In the genomic region with DNA sequence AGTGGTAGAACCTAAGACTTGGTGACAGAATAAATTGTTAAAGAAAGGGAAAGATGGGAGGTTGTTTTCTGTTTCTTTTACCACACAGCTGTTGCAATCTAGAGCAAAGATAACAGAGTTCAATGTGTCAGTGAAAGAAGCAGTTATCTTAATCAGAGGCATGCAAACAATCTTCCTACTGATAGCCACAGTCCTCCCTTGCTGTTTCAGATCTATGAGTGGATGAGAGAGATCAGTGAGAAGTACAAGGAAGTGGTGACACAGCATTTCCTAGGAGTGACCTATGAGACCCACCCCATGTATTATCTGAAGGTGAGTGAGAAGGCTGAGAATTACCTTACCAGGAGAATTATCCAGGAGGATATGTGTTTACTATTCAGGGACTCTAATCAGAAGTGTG, we compare ENCODE assay signal across 18 cellular contexts. TPM values are rescaled to one million over a fixed set of nuclear protein-coding genes. Genes with fewer than 3 reads are reported as not detected.
"Had no signal": no experiment of that assay in that cellular context is flagged by ENCODE, and none has a peak within 500 bp of the region (broad histone marks: within the 10 kb centered on the region; RNA-seq: fewer than 3 reads in every experiment).

No MANE protein-coding gene starts in this region.

- H3K27me3 Mint-ChIP-seq: activated CD4-positive, alpha-beta memory T cell treated with anti-CD3 and anti-CD28 coated beads for 36 hours; activated CD8-positive, alpha-beta memory T cell treated with anti-CD3 and anti-CD28 coated beads, Interleukin-2, amount 10 ng/mL, durations not matched to agents 7 days and 5 days; activated naive CD4-positive, alpha-beta T cell treated with anti-CD3 and anti-CD28 coated beads, Interleukin-2, amount 10 ng/mL, durations not matched to agents 7 days and 5 days; central memory CD8-positive, alpha-beta T cell had no signal

- H3K9me3 ChIP-seq: pancreas, thyroid gland, uterus had no signal

- H3K36me3 ChIP-seq: pancreas, thyroid gland, uterus had no signal

- H3K27me3 ChIP-seq: pancreas, thyroid gland, uterus had no signal

- H3K4me3 ChIP-seq: coronary artery, lung, pancreas, thyroid gland, uterus had no signal

- DNase-seq: activated CD4-positive, alpha-beta memory T cell treated with anti-CD3 and anti-CD28 coated beads for 36 hours; activated CD4-positive, alpha-beta T cell treated with anti-CD3 and anti-CD28 coated beads for 1 hour; activated CD8-positive, alpha-beta memory T cell treated with anti-CD3 and anti-CD28 coated beads, Interleukin-2, amount 10 ng/mL, durations not matched to agents 7 days and 5 days; activated naive CD4-positive, alpha-beta T cell treated with anti-CD3 and anti-CD28 coated beads, Interleukin-2, amount 10 ng/mL, durations not matched to agents 7 days and 5 days; activated T-cell treated with anti-CD3 and anti-CD28 coated beads, Interleukin-2, amount 50 U/mL, for 1 hour; left cardiac atrium; naive B cell; pancreas; stimulated activated CD4-positive, alpha-beta T cell treated with anti-CD3 and anti-CD28 coated beads, Interleukin-2, amount 100 ng/mL, for 48 hours; thyroid gland; uterus had no signal

- H3K4me1 ChIP-seq: foreskin keratinocyte, pancreas, thyroid gland, uterus had no signal

- H3K36me3 Mint-ChIP-seq: activated CD8-positive, alpha-beta memory T cell treated with anti-CD3 and anti-CD28 coated beads, Interleukin-2, amount 10 ng/mL, durations not matched to agents 7 days and 5 days; activated naive CD4-positive, alpha-beta T cell treated with anti-CD3 and anti-CD28 coated beads, Interleukin-2, amount 10 ng/mL, durations not matched to agents 7 days and 5 days had no signal

- H3K4me3 Mint-ChIP-seq: activated CD4-positive, alpha-beta memory T cell treated with anti-CD3 and anti-CD28 coated beads for 36 hours; activated CD8-positive, alpha-beta memory T cell treated with anti-CD3 and anti-CD28 coated beads, Interleukin-2, amount 10 ng/mL, durations not matched to agents 7 days and 5 days; activated naive CD4-positive, alpha-beta T cell treated with anti-CD3 and anti-CD28 coated beads, Interleukin-2, amount 10 ng/mL, durations not matched to agents 7 days and 5 days; central memory CD8-positive, alpha-beta T cell; naive B cell; stimulated activated memory B cell treated with anti-CD40 and anti-IgM and Interleukin-4, amounts not matched to agents 10 μg/mL and 1 μg/mL and 100 μg/mL, for 72 hours had no signal

- ATAC-seq: activated CD8-positive, alpha-beta memory T cell treated with anti-CD3 and anti-CD28 coated beads, Interleukin-2, amount 10 ng/mL, durations not matched to agents 7 days and 5 days; foreskin keratinocyte; pancreas; stimulated activated memory B cell treated with anti-CD40 and anti-IgM and Interleukin-4, amounts not matched to agents 10 μg/mL and 1 μg/mL and 100 μg/mL, for 72 hours had no signal

- H3K27ac ChIP-seq: coronary artery, foreskin keratinocyte, pancreas, thyroid gland, uterus, VCaP had no signal

- H3K4me1 Mint-ChIP-seq: activated CD8-positive, alpha-beta memory T cell treated with anti-CD3 and anti-CD28 coated beads, Interleukin-2, amount 10 ng/mL, durations not matched to agents 7 days and 5 days; activated naive CD4-positive, alpha-beta T cell treated with anti-CD3 and anti-CD28 coated beads, Interleukin-2, amount 10 ng/mL, durations not matched to agents 7 days and 5 days; central memory CD8-positive, alpha-beta T cell; naive B cell; stimulated activated memory B cell treated with anti-CD40 and anti-IgM and Interleukin-4, amounts not matched to agents 10 μg/mL and 1 μg/mL and 100 μg/mL, for 72 hours had no signal

- H3K27ac Mint-ChIP-seq: activated CD4-positive, alpha-beta memory T cell treated with anti-CD3 and anti-CD28 coated beads for 36 hours; activated CD8-positive, alpha-beta memory T cell treated with anti-CD3 and anti-CD28 coated beads, Interleukin-2, amount 10 ng/mL, durations not matched to agents 7 days and 5 days; activated naive CD4-positive, alpha-beta T cell treated with anti-CD3 and anti-CD28 coated beads, Interleukin-2, amount 10 ng/mL, durations not matched to agents 7 days and 5 days; activated T-helper 2 cell treated with anti-CD3 and anti-CD28 coated beads, Interferon-gamma antibody, Interleukin-2, Interleukin-4, amounts not matched to agents 10 μg/mL and 5 μg/mL and 100 μg/mL, durations not matched to agents 14 hours and 24 hours and 36 hours; naive B cell; stimulated activated memory B cell treated with anti-CD40 and anti-IgM and Interleukin-4, amounts not matched to agents 10 μg/mL and 1 μg/mL and 100 μg/mL, for 72 hours had no signal

RNA-seq across cellular contexts. Expression of a gene that starts 15.9 kb away (rescaled TPM):
- total RNA-seq: activated CD4-positive, alpha-beta memory T cell treated with anti-CD3 and anti-CD28 coated beads for 36 hours; activated CD8-positive, alpha-beta memory T cell treated with anti-CD3 and anti-CD28 coated beads, Interleukin-2, amount 10 ng/mL, durations not matched to agents 7 days and 5 days; activated T-helper 2 cell treated with anti-CD3 and anti-CD28 coated beads, Interferon-gamma antibody, Interleukin-2, Interleukin-4, amounts not matched to agents 10 μg/mL and 5 μg/mL and 100 μg/mL, durations not matched to agents 14 hours and 24 hours and 36 hours; foreskin keratinocyte had no signal
- polyA plus RNA-seq: foreskin keratinocyte had no signal
